Comparison of ENCODE assay signal across 26 cellular contexts in the genomic region with DNA sequence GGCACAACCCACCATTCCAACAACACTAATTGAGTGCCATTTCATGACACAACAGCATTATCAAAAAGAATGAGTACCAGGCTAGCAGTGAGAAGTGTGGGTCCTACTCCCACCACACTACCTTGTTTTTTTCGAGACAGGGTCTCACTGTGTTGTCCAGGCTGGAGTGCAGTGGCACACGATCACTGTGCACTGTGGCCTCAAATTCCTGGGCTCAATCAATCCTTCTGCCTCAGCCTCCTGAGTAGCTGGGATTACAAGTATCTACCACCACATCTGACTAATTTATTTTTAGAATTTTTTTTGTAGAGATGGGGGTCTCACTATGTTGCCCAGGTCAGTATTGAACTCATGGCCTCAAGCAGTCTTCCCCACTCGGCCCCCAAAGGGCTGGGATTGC. TPM values are rescaled to one million over a fixed set of nuclear protein-coding genes. Genes with fewer than 3 reads are reported as not detected.
A peak's percentile ranks its signal among the peaks of the same experiment; 100 is the strongest.
DNase-seq lines count a peak whose midpoint lies in the region; ATAC-seq, FAIRE-seq and TF ChIP-seq lines count a peak whose summit lies in the region.
"Had no signal": no experiment of that assay in that cellular context is flagged by ENCODE, and none has a peak within 500 bp of the region (broad histone marks: within the 10 kb centered on the region; RNA-seq: fewer than 3 reads in every experiment).

No MANE protein-coding gene starts in this region.

- H3K4me1 ChIP-seq in K562 (replicated peaks in 1 of 2; ENCODE audit: control insufficient read depth in 2 of 2, insufficient read depth in 2 of 2, low read length in 2 of 2) (peaks cover 0 to 5% of the 10 kb centered on the region in 2 experiments; a peak in 3 of 5 replicates), neural progenitor cell (peaks cover 60% of the 10 kb centered on the region), osteoblast (ENCODE audit: insufficient read depth, low read length) (no peaks in the 10 kb centered on the region)
- H3K4me1 ChIP-seq: adrenal gland, body of pancreas, left ventricle myocardium inferior, right lobe of liver, suprapubic skin had no signal

- 6% methylated on average over 3 of the region's 3 CpGs for WGBS in K562 (ENCODE audit: insufficient coverage, low coverage, missing lambda C conversion rate)

- H3K27ac Mint-ChIP-seq in T-cell (peak overlapping the region; percentile 97), neural progenitor cell (peak overlapping the region; percentile 100)
- H3K27ac Mint-ChIP-seq: progenitor cell of endocrine pancreas had no signal

- no peak for TF ChIP-seq POLR2A in K562 (conservative IDR thresholded peaks at IDR 0.05)

- no peak for TF ChIP-seq CTCF in K562 (IDR thresholded peaks at IDR 0.05 in 2 of 3, conservative IDR thresholded peaks at IDR 0.05 in 1 of 3; ENCODE audit: insufficient read depth in 2 of 3, low read depth in 1 of 3, low read length in 3 of 3)
- no peak for TF ChIP-seq CTCF in neural progenitor cell (IDR thresholded peaks at IDR 0.05)
- TF ChIP-seq CTCF in osteoblast (IDR thresholded peaks at IDR 0.05; ENCODE audit: extremely low read depth, low read depth, low read length), result no peak

- peaks cover 97 to 100% (median 98%) of the 10 kb centered on the region in 3 donors for H3K4me1 Mint-ChIP-seq in T-cell
- peaks cover 84% of the 10 kb centered on the region for H3K4me1 Mint-ChIP-seq in neural progenitor cell

- CTCF ChIA-PET in T-cell (lab: Charles Lee) (interaction anchor here in 1 of 2 donors (0.6 to 1.2 kb wide), 3 partner anchors 29 to 226 kb away, joined by 3 to 4 read pairs (median 3); no protein-coding TSS in a partner anchor), K562 (lab: Yijun Ruan, JAX; ENCODE audit: low intra/inter-chr PET ratio) (no interaction called here)

- H3K9me3 ChIP-seq in K562 (replicated peaks; ENCODE audit: control insufficient read depth, insufficient read depth, low read depth, low read length) (no peaks in the 10 kb centered on the region), neural progenitor cell (ENCODE audit: low read depth) (no peaks in the 10 kb centered on the region), osteoblast (ENCODE audit: low read depth, low read length) (no peaks in the 10 kb centered on the region)
- H3K9me3 ChIP-seq: adrenal gland, body of pancreas, left ventricle myocardium inferior, right lobe of liver, suprapubic skin had no signal

- H3K4me3 ChIP-seq in K562, result no peak overlapping the region
- H3K4me3 ChIP-seq in neural progenitor cell, result no peak overlapping the region
- H3K4me3 ChIP-seq in osteoblast (ENCODE audit: insufficient read depth, low read length), result no peak overlapping the region
- H3K4me3 ChIP-seq: adrenal gland, body of pancreas, dorsolateral prefrontal cortex, left ventricle myocardium inferior, right lobe of liver, suprapubic skin had no signal

- intact Hi-C loops in K562 (cut with micrococcal nuclease), result no loop called here

- peaks cover 33% of the 10 kb centered on the region for H3K36me3 Mint-ChIP-seq in T-cell
- no peaks in the 10 kb centered on the region for H3K36me3 Mint-ChIP-seq in neural progenitor cell

- no peaks in the 10 kb centered on the region for H3K79me2 ChIP-seq in K562 (ENCODE audit: control insufficient read depth, insufficient read depth, low read length)
- no peaks in the 10 kb centered on the region for H3K79me2 ChIP-seq in neural progenitor cell (ENCODE audit: low read depth)
- H3K79me2 ChIP-seq in osteoblast (ENCODE audit: insufficient read depth, low read length), result no peaks in the 10 kb centered on the region

- no TSS peak for BruUV-seq in K562 (replicated peaks; lab: Mats Ljungman, UMichigan)

- DNase-seq in activated CD8-positive, alpha-beta memory T cell treated with anti-CD3 and anti-CD28 coated beads for 24 hours, result peak; percentile 28
- no peak for DNase-seq in activated CD8-positive, alpha-beta memory T cell treated with anti-CD3 and anti-CD28 coated beads, Interleukin-2, amount 50 U/mL, for 48 hours
- DNase-seq in T-cell, result no peak
- DNase-seq in K562 (ENCODE audit: extremely low read depth in 1 of 4, low spot score in 3 of 4), result no peak
- no peak for DNase-seq in neural progenitor cell (ENCODE audit: low spot score)
- no peak for DNase-seq in CD1c-positive myeloid dendritic cell (ENCODE audit: extremely low spot score)
- DNase-seq in germinal center (ENCODE audit: low spot score), result no peak
- no peak for DNase-seq in osteoblast (ENCODE audit: insufficient read length, low spot score, missing footprints)
- DNase-seq: adrenal gland; body of pancreas; hypothalamus; left ventricle myocardium inferior; NCI-H1417; NCI-H2081 treated with DMSO at 0.1 percent for 48 hours; NCI-H774; nephron progenitor cell; right lobe of liver; stimulated activated CD4-positive, alpha-beta T cell treated with anti-CD3 and anti-CD28 coated beads, Interleukin-12 subunit alpha, Interleukin-12 subunit beta, amount 100 ng/mL, for 4 hours; stimulated activated CD4-positive, alpha-beta T cell treated with anti-CD3 and anti-CD28 coated beads, Interleukin-4, amount 100 ng/mL, for 1 hour; SW 1271 had no signal

- peaks cover 53% of the 10 kb centered on the region for H3F3A ChIP-seq in neural progenitor cell (ENCODE audit: low read depth)

- H3K4me3 Mint-ChIP-seq in T-cell, result peak overlapping the region in 2 of 3 donors; percentile 74 to 98
- H3K4me3 Mint-ChIP-seq in neural progenitor cell, result peak overlapping the region; percentile 33

- H3K9me1 ChIP-seq in K562 (ENCODE audit: control insufficient read depth, insufficient read depth, low read length), result no peaks in the 10 kb centered on the region

- ATAC-seq in T-cell (replicated peaks in 1 of 4), result no peak
- no peak for ATAC-seq in K562
- ATAC-seq: body of pancreas, right lobe of liver had no signal

- TF ChIP-seq EP300 in K562 (IDR thresholded peaks at IDR 0.05; ENCODE audit: low read length), result no peak

- POLR2A ChIA-PET in T-cell (lab: Charles Lee), result no interaction called here
- POLR2A ChIA-PET in K562 (lab: Yijun Ruan, JAX), result interaction anchor here (0.6 to 1.3 kb wide), 2 partner anchors 10 to 641 kb away, joined by 3 read pairs; no protein-coding TSS in a partner anchor

- no peak overlapping the region for H3K4me2 ChIP-seq in K562 (ENCODE audit: insufficient read depth, low read length)
- H3K4me2 ChIP-seq in neural progenitor cell, result peak overlapping the region; percentile 75
- no peak overlapping the region for H3K4me2 ChIP-seq in osteoblast (ENCODE audit: insufficient read depth, low read length)

- H3K9ac ChIP-seq in K562 (ENCODE audit: insufficient read depth in 1 of 2, low read depth in 2 of 2, low read length in 2 of 2) (no peak overlapping the region), neural progenitor cell (no peak overlapping the region)

- H3K9me3 Mint-ChIP-seq in T-cell (no peaks in the 10 kb centered on the region), neural progenitor cell (no peaks in the 10 kb centered on the region)
- H3K9me3 Mint-ChIP-seq: nephron progenitor cell had no signal

- H4K20me1 ChIP-seq in K562 (replicated peaks; ENCODE audit: control insufficient read depth, insufficient read depth, low read length) (no peaks in the 10 kb centered on the region), neural progenitor cell (ENCODE audit: low read depth) (no peaks in the 10 kb centered on the region), osteoblast (ENCODE audit: insufficient read depth, low read length) (no peaks in the 10 kb centered on the region)

- H2AFZ ChIP-seq in K562 (ENCODE audit: low read depth, low read length) (no peak overlapping the region), neural progenitor cell (replicated peaks) (no peak overlapping the region), osteoblast (ENCODE audit: low read length) (no peak overlapping the region)

- in situ Hi-C loops in K562 (cut with MboI), result no loop called here

- H3K27ac ChIP-seq in K562 (ENCODE audit: extremely low read depth, low read depth, low read length), result no peak overlapping the region
- peak overlapping the region; percentile 90 for H3K27ac ChIP-seq in neural progenitor cell
- H3K27ac ChIP-seq in osteoblast (ENCODE audit: low read depth, low read length), result no peak overlapping the region
- H3K27ac ChIP-seq: adrenal gland, body of pancreas, dorsolateral prefrontal cortex, left ventricle myocardium inferior, right lobe of liver, suprapubic skin had no signal

- no peak for TF ChIP-seq RAD21 in K562 (CRISPR knock-in tag; conservative IDR thresholded peaks at IDR 0.05 in 1 of 2, IDR thresholded peaks at IDR 0.05 in 1 of 2)

- no peak for FAIRE-seq in K562 (lab: Jason Lieb, UNC)
- FAIRE-seq: A204.1, endothelial cell of umbilical vein had no signal

- peaks cover 10 to 28% of the 10 kb centered on the region in 2 experiments for H3K27me3 ChIP-seq in K562 (ENCODE audit: control insufficient read depth in 2 of 2, insufficient read depth in 2 of 2, low read length in 2 of 2)
- H3K27me3 ChIP-seq in neural progenitor cell, result no peaks in the 10 kb centered on the region
- peaks cover 2% of the 10 kb centered on the region for H3K27me3 ChIP-seq in osteoblast (ENCODE audit: insufficient read depth, low read length)
- H3K27me3 ChIP-seq: body of pancreas, dorsolateral prefrontal cortex, right lobe of liver had no signal

- no peaks in the 10 kb centered on the region for H3K27me3 Mint-ChIP-seq in T-cell
- peaks cover 23% of the 10 kb centered on the region for H3K27me3 Mint-ChIP-seq in neural progenitor cell (ENCODE audit: insufficient read depth, low read depth)

- H3K36me3 ChIP-seq in K562 (ENCODE audit: control insufficient read depth, insufficient read depth, low read length) (no peaks in the 10 kb centered on the region), neural progenitor cell (no peaks in the 10 kb centered on the region), osteoblast (ENCODE audit: insufficient read depth, low read length) (no peaks in the 10 kb centered on the region)
- H3K36me3 ChIP-seq: adrenal gland, left ventricle myocardium inferior, right lobe of liver, suprapubic skin had no signal

RNA-seq across cellular contexts. Expression of gene CD247, which starts 30.7 kb away (rescaled TPM):
- total RNA-seq in T-cell (100 to 1,000 TPM; 324 to 414 (median 385) TPM), K562 (2014; rRNA removed) (0.12 TPM in 1 of 2 replicates, not detected in the other), K562 (2014; rRNA removed; fragmentation: Illumina TruSeq; extraction: Trizol) (not detected in 2 replicates), K562 (2015; rRNA removed; fragmentation: Illumina TruSeq; extraction: Trizol) (0.18 TPM in 1 of 2 replicates, not detected in the other), K562 (2021) (0.22 and 0.42 TPM in 2 replicates), neural progenitor cell (ENCODE audit: low replicate concordance) (1.3 and 1.5 TPM in 2 replicates), osteoblast (not detected in 2 replicates)
- 0.44 TPM in 1 of 2 replicates, not detected in the other for total RNA-seq in K562 (2011; cell fraction: chromatin; rRNA removed; ENCODE audit: low replicate concordance)
- total RNA-seq in K562 (2011; cell fraction: nucleolus; rRNA removed), result 0.50 and 0.53 TPM in 2 replicates
- 0.15 and 0.23 TPM in 2 replicates for total RNA-seq in K562 (2011; cell fraction: nucleoplasm; rRNA removed)
- polyA plus RNA-seq in K562 (2011; rRNA removed) (0.08 and 0.18 TPM in 2 replicates), K562 (2014; fragmentation: Illumina TruSeq; extraction: Trizol) (not detected in 2 replicates), K562 (2014; fragmentation: Nextera tagmentation; extraction: Ambion mirVana) (not detected), K562 (2014; rRNA removed) (0.37 and 0.55 TPM in 2 replicates)
- polyA plus RNA-seq in K562 (2011; cell fraction: cytosol; rRNA removed), result 0.12 TPM in 1 of 2 replicates, not detected in the other
- polyA plus RNA-seq in K562 (2011; cell fraction: nucleus; rRNA removed), result 0.27 and 0.43 TPM in 2 replicates
- 0.20 and 0.21 TPM in 2 replicates for polyA plus RNA-seq in K562 (2012)
- polyA minus RNA-seq in K562 (2011; rRNA and poly(A)+ RNA removed), result not detected in 2 replicates
- not detected in 2 replicates for polyA minus RNA-seq in K562 (2011; cell fraction: cytosol; rRNA and poly(A)+ RNA removed)
- polyA minus RNA-seq in K562 (2011; cell fraction: nucleus; rRNA and poly(A)+ RNA removed), result not detected in 2 replicates
- total RNA-seq: endothelial cell of umbilical vein, fibroblast of lung, progenitor cell of endocrine pancreas had no signal
- polyA plus RNA-seq: endothelial cell of umbilical vein, fibroblast of lung had no signal

Comparison
In these comparisons a context has a peak if more than half of its experiments do, and no peak if none do; other contexts are left out.
1. RNA of gene CD247, which starts 30.7 kb away (total RNA-seq): 324 to 414 TPM in T-cell; 1.3 to 1.5 TPM in neural progenitor cell, 0.12 to 0.53 TPM in K562 and not detected in osteoblast; every median in the first group is over 100 times any median in the second.